In the genomic region with DNA sequence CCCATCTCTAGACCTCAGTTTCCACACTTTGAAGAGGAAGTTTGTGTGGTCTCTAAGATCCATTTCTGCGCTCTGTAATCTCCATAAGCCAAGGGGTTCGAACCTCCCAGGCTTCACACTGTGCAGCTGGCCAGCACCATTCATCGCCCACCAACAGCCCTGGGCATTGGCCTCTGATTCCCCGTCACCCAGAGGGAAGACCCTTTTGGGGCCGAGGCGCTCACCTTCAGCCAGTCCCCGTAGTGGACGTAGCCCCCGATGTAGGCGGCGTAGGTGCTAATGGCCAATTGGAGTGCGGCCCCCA, we compare ENCODE assay signal across 9 cellular contexts. TPM values are rescaled to one million over a fixed set of nuclear protein-coding genes. Genes with fewer than 3 reads are reported as not detected.
DNase-seq lines count a peak whose midpoint lies in the region; ATAC-seq, FAIRE-seq and TF ChIP-seq lines count a peak whose summit lies in the region.
"Had no signal": no experiment of that assay in that cellular context is flagged by ENCODE, and none has a peak within 500 bp of the region (broad histone marks: within the 10 kb centered on the region; RNA-seq: fewer than 3 reads in every experiment).

No MANE protein-coding gene starts in this region.

- WGBS in esophagus muscularis mucosa = 10% methylated on average over 12 of the region's 12 CpGs
- 7% methylated on average over 12 of the region's 12 CpGs for WGBS in pancreas, 2 donors

- no peaks in the 10 kb centered on the region for H3K27me3 Mint-ChIP-seq in Calu3 (ENCODE audit: unreplicated experiment)

- peak overlapping the region; percentile 93 for H3K27ac Mint-ChIP-seq in Calu3 (ENCODE audit: unreplicated experiment)

- POLR2A ChIA-PET in Panc1 (lab: Charles Lee) = no interaction called here

- no peak for TF ChIP-seq POLR2A in esophagus muscularis mucosa (IDR thresholded peaks at IDR 0.05; ENCODE audit: low read depth)

- ATAC-seq in Panc1 (peak; percentile 57), pancreas (peak; percentile 4 to 24 (median 13)), GM21360 (IDR thresholded peaks at IDR 0.05; ENCODE audit: unreplicated experiment) (no peak)

- H3K36me3 ChIP-seq in Panc1 (ENCODE audit: control insufficient read depth, insufficient read depth, low read length) = peaks cover 5% of the 10 kb centered on the region; the same call in 1 of the 2 replicates
- peaks cover 0 to 34% (median 17%) of the 10 kb centered on the region in 4 donors for H3K36me3 ChIP-seq in esophagus muscularis mucosa
- no peaks in the 10 kb centered on the region for H3K36me3 ChIP-seq in pancreas

- no peaks in the 10 kb centered on the region; the same call in 1 of the 2 replicates for H3K4me1 ChIP-seq in Panc1 (ENCODE audit: control insufficient read depth, insufficient read depth, low read length)
- H3K4me1 ChIP-seq in esophagus muscularis mucosa = peaks cover 17 to 28% (median 22%) of the 10 kb centered on the region in 4 donors
- H3K4me1 ChIP-seq in pancreas = peaks cover 3 to 6% (median 3%) of the 10 kb centered on the region in 3 donors

- H3K27me3 ChIP-seq in Panc1 (ENCODE audit: control insufficient read depth, insufficient read depth, low read length) = no peaks in the 10 kb centered on the region
- H3K27me3 ChIP-seq in esophagus muscularis mucosa = no peaks in the 10 kb centered on the region
- H3K27me3 ChIP-seq in pancreas = no peaks in the 10 kb centered on the region

- BruUV-seq in Calu3 (replicated peaks; lab: Mats Ljungman, UMichigan) = no TSS peak
- BruUV-seq in Panc1 (replicated peaks; lab: Mats Ljungman, UMichigan) = no TSS peak

- intact Hi-C loops in Calu3 (cut with micrococcal nuclease; ENCODE audit: unreplicated experiment) = no loop called here
- intact Hi-C loops in Panc1 (cut with micrococcal nuclease; ENCODE audit: unreplicated experiment) = no loop called here
- intact Hi-C loops in esophagus muscularis mucosa (cut with DNase I) = no loop called here
- intact Hi-C loops in pancreas (cut with DNase I) = no loop called here

- TF ChIP-seq CTCF in Calu3 (IDR thresholded peaks at IDR 0.05; ENCODE audit: unreplicated experiment) (no peak), Panc1 (IDR thresholded peaks at IDR 0.05) (no peak), esophagus muscularis mucosa (IDR thresholded peaks at IDR 0.05) (no peak), pancreas (IDR thresholded peaks at IDR 0.05) (no peak)

- peak overlapping the region; percentile 96 for H3K4me3 Mint-ChIP-seq in Calu3 (ENCODE audit: low read depth, unreplicated experiment)

- peak overlapping the region; percentile 97 to 99 for H3K4me3 ChIP-seq in Panc1 (ENCODE audit: low read depth in 2 of 2, low read length in 2 of 2)
- H3K4me3 ChIP-seq in esophagus muscularis mucosa = peak overlapping the region; percentile 74 to 89 (median 83)
- peak overlapping the region; percentile 64 to 94 (median 84) for H3K4me3 ChIP-seq in pancreas

- DNase-seq in Calu3 (no peak), Panc1 (ENCODE audit: low read depth, low spot score) (no peak), esophagus muscularis mucosa (ENCODE audit: extremely low spot score) (no peak), pancreas (no peak), NCI-H146 treated with DMSO at 0.1 percent for 48 hours (lab: John Stamatoyannopoulos, UW; ENCODE audit: unreplicated experiment) (no peak), kidney tubule cell (ENCODE audit: low spot score) (no peak), HuH-7 (ENCODE audit: low spot score) (no peak)

- TF ChIP-seq EP300 in esophagus muscularis mucosa (IDR thresholded peaks at IDR 0.05) = no peak

- FAIRE-seq in pancreas (lab: Jason Lieb, UNC) = no peak
- FAIRE-seq: colon had no signal

- H3K27ac ChIP-seq in Panc1 (ENCODE audit: low read length) (peak overlapping the region; percentile 97), esophagus muscularis mucosa (replicated peaks in 1 of 4) (peak overlapping the region; percentile 70 to 83 (median 78)), pancreas (no peak overlapping the region)

- H3K36me3 Mint-ChIP-seq in Calu3 (ENCODE audit: insufficient read depth, unreplicated experiment) = peaks cover 51% of the 10 kb centered on the region

- in situ Hi-C loops in Panc1 (cut with HindIII; ENCODE audit: low pct_unique_long_range_greater_than_20kb, low sequenced_read_pairs) = no loop called here

- no peaks in the 10 kb centered on the region for H3K4me1 Mint-ChIP-seq in Calu3 (ENCODE audit: low read depth, unreplicated experiment)

- no peaks in the 10 kb centered on the region for H3K9me3 Mint-ChIP-seq in Calu3 (ENCODE audit: low read depth, unreplicated experiment)

- H3K9me3 ChIP-seq in Panc1 (ENCODE audit: control insufficient read depth, insufficient read depth, low read depth, low read length) (no peaks in the 10 kb centered on the region), esophagus muscularis mucosa (no peaks in the 10 kb centered on the region), pancreas (no peaks in the 10 kb centered on the region)

- CTCF ChIA-PET in Calu3 (lab: Charles Lee) (interaction anchor here (1.0 to 1.1 kb wide), 2 partner anchors 70 to 154 kb away, joined by 3 read pairs; no protein-coding TSS in a partner anchor), Panc1 (lab: Charles Lee) (interaction anchor here (0.7 kb wide), 1 partner anchor 102 kb away, joined by 3 read pairs; no protein-coding TSS in a partner anchor)

RNA-seq across cellular contexts. Expression of a gene that starts 0.7 kb away (rescaled TPM):
- total RNA-seq in Calu3 (2022) (41.8 and 43.8 TPM in 2 replicates), Panc1 (2021; ENCODE audit: unreplicated experiment) (32.8 TPM), esophagus muscularis mucosa (10 to 100 TPM; 22.9 to 30.7 (median 27.2) TPM), pancreas (10 to 100 TPM; 14.4 to 22.7 (median 20.3) TPM)
- polyA plus RNA-seq in Panc1 (2012; ENCODE audit: insufficient read length) = 45.9 TPM
- polyA plus RNA-seq in pancreas = 10 to 100 TPM; 16.4 to 20.2 TPM

RNA-seq across cellular contexts. Expression of a gene that starts 9.7 kb away (rescaled TPM):
- 1.3 and 1.6 TPM in 2 replicates for total RNA-seq in Calu3 (2022)
- 2.7 TPM for total RNA-seq in Panc1 (2021; ENCODE audit: unreplicated experiment)
- polyA plus RNA-seq in Panc1 (2012; ENCODE audit: insufficient read length) = 3.6 TPM
- 1 to 10 TPM in 3 of 4 donors, under 1 TPM in 1; 0.83 to 3.4 (median 1.8) TPM for total RNA-seq in esophagus muscularis mucosa
- 1 to 10 TPM in 1 of 6 donors, under 1 TPM in 5; 0.09 to 1.1 (median 0.48) TPM for total RNA-seq in pancreas
- 1 to 10 TPM in 1 of 2 donors, under 1 TPM in 1; 0.38 to 1.8 TPM for polyA plus RNA-seq in pancreas

RNA-seq across cellular contexts. Expression of a gene that starts 52.4 kb away (rescaled TPM):
- 79.5 and 90.6 TPM in 2 replicates for total RNA-seq in Calu3 (2022)
- total RNA-seq in Panc1 (2021; ENCODE audit: unreplicated experiment) = 73.0 TPM
- polyA plus RNA-seq in Panc1 (2012; ENCODE audit: insufficient read length) = 34.8 TPM
- total RNA-seq in esophagus muscularis mucosa = 10 to 100 TPM; 37.8 to 59.2 (median 46.0) TPM
- total RNA-seq in pancreas = 10 to 100 TPM; 19.0 to 29.6 (median 25.7) TPM
- polyA plus RNA-seq in pancreas = 10 to 100 TPM; 14.5 to 21.3 TPM

RNA-seq across cellular contexts. Expression of a gene that starts 56.5 kb away (rescaled TPM):
- total RNA-seq in Calu3 (2022) (99.6 and 103 TPM in 2 replicates), Panc1 (2021; ENCODE audit: unreplicated experiment) (42.7 TPM), esophagus muscularis mucosa (10 to 100 TPM; 23.9 to 37.5 (median 30.7) TPM), pancreas (10 to 100 TPM in 5 of 6 donors, 1 to 10 TPM in 1; 9.1 to 28.0 (median 24.0) TPM)
- 65.1 TPM for polyA plus RNA-seq in Panc1 (2012; ENCODE audit: insufficient read length)
- 10 to 100 TPM; 48.3 to 54.2 TPM for polyA plus RNA-seq in pancreas

Comparison
In these comparisons a context has a peak if more than half of its experiments do, and no peak if none do; other contexts are left out.
1. H3K27ac ChIP-seq: peak in Panc1 (single experiment) and esophagus muscularis mucosa (4 of 4); none in pancreas (0 of 4).
2. Peak in every context shown above with its lines, with median percentiles within 50 percentile points of each other: H3K4me3 ChIP-seq.